ENCODE assay signal across 1 cellular context in genomic region chr7:155806096-155806871, GRCh38.
A peak's percentile ranks its signal among the peaks of the same experiment; 100 is the strongest.
TF ChIP-seq lines count a peak whose summit lies in the region.

No MANE protein-coding gene starts in this region.

TF ChIP-seq in H1, 55 proteins besides CTCF, POLR2A, EP300 and RAD21 (continued from another document):
- TF ChIP-seq E2F6 (IDR thresholded peaks at IDR 0.05) (no peak; the same call in 1 of the 2 replicates), RFX5 (IDR thresholded peaks at IDR 0.05; ENCODE audit: borderline replicate concordance, low read depth, low read length) (no peak), CBX8 (IDR thresholded peaks at IDR 0.05; ENCODE audit: borderline replicate concordance, low read depth, low read length) (peak; percentile 54; the same call in 1 of the 2 replicates), POU5F1 (IDR thresholded peaks at IDR 0.05; ENCODE audit: low read depth, low read length) (no peak), SUZ12 (IDR thresholded peaks at IDR 0.05; ENCODE audit: low read length) (peak; percentile 82), RBBP5 (IDR thresholded peaks at IDR 0.05; ENCODE audit: borderline replicate concordance, low read depth, low read length) (0 out of 2 replicates have a peak, but pooled peaks have one; percentile 36), CTBP2 (IDR thresholded peaks at IDR 0.05; ENCODE audit: borderline replicate concordance, insufficient read depth, insufficient read length, low read length) (peak; percentile 7), NRF1 (IDR thresholded peaks at IDR 0.05; ENCODE audit: low read depth, low read length) (no peak), KDM5A (IDR thresholded peaks at IDR 0.05; ENCODE audit: low read length) (no peak), MAX (IDR thresholded peaks at IDR 0.05) (peak; percentile 43; the same call in 1 of the 2 replicates)
